In genomic region chr3:32229565-32229964, GRCh38 we compare ENCODE assay signal across 32 cellular contexts.
"Had no signal": no experiment of that assay in that cellular context is flagged by ENCODE, and none has a peak within 500 bp of the region (broad histone marks: within the 10 kb centered on the region; RNA-seq: fewer than 3 reads in every experiment).

No MANE protein-coding gene starts in this region.

- H3K4me3 Mint-ChIP-seq: activated CD4-positive, alpha-beta memory T cell treated with anti-CD3 and anti-CD28 coated beads, Interleukin-2, amount 10 ng/mL, durations not matched to agents 7 days and 5 days; activated naive CD8-positive, alpha-beta T cell treated with anti-CD3 and anti-CD28 coated beads for 36 hours; activated T-cell treated with anti-CD3 and anti-CD28 coated beads, Interleukin-2, amount 50 U/mL, for 72 hours; activated T-helper 17 cell treated with anti-CD3 and anti-CD28 coated beads, Interleukin-2, amount 50 U/mL, for 72 hours; central memory CD8-positive, alpha-beta T cell had no signal

- ATAC-seq: activated T-cell treated with anti-CD3 and anti-CD28 coated beads, Interleukin-2, amount 50 U/mL, for 72 hours; activated T-helper 17 cell treated with anti-CD3 and anti-CD28 coated beads, Interleukin-2, amount 50 U/mL, for 72 hours; Right ventricle myocardium inferior had no signal

- H3K27me3 Mint-ChIP-seq: activated naive CD8-positive, alpha-beta T cell treated with anti-CD3 and anti-CD28 coated beads for 36 hours; activated T-helper 17 cell treated with anti-CD3 and anti-CD28 coated beads, Interleukin-2, amount 50 U/mL, for 72 hours had no signal

- H3K36me3 Mint-ChIP-seq: activated naive CD8-positive, alpha-beta T cell treated with anti-CD3 and anti-CD28 coated beads for 36 hours had no signal

- DNase-seq: activated CD4-positive, alpha-beta memory T cell treated with anti-CD3 and anti-CD28 coated beads, Interleukin-2, amount 10 ng/mL, durations not matched to agents 7 days and 5 days; activated CD4-positive, alpha-beta T cell treated with anti-CD3 and anti-CD28 coated beads for 1 hour; activated CD4-positive, alpha-beta T cell treated with anti-CD3 and anti-CD28 coated beads for 48 hours; activated CD4-positive, CD25-positive, alpha-beta regulatory T cell; activated effector memory CD4-positive, alpha-beta T cell treated with anti-CD3 and anti-CD28 coated beads, Interleukin-2, amount 50 U/mL, for 16 hours; activated naive CD4-positive, alpha-beta T cell; activated naive CD4-positive, alpha-beta T cell treated with anti-CD3 and anti-CD28 coated beads, Interleukin-2, amount 50 U/mL, for 16 hours; activated naive CD8-positive, alpha-beta T cell treated with anti-CD3 and anti-CD28 coated beads for 36 hours; activated T-cell treated with anti-CD3 and anti-CD28 coated beads, Interleukin-2, amount 50 U/mL, for 1 hour; activated T-cell treated with anti-CD3 and anti-CD28 coated beads, Interleukin-2, amount 50 U/mL, for 72 hours; amniotic stem cell; aorta; brain microvascular endothelial cell; Karpas-422; KBM-7; NCI-H1048; NCI-H1436; NCI-H1694; NCI-H1930; NCI-H2081 treated with DMSO at 0.1 percent for 48 hours; NCI-H226; NCI-H446 treated with DMSO at 0.1 percent for 48 hours; NCI-H524 treated with DMSO at 0.1 percent for 48 hours; NK-92 treated with Interleukin-12 subunit alpha and Interleukin-12 subunit beta, amount 100 ng/mL, for 24 hours; PC-9; SW 1271; T-helper 1 cell; T-helper 2 cell; T-helper 9 cell had no signal

- H3K9me3 Mint-ChIP-seq: activated CD4-positive, alpha-beta memory T cell treated with anti-CD3 and anti-CD28 coated beads, Interleukin-2, amount 10 ng/mL, durations not matched to agents 7 days and 5 days; activated T-cell treated with anti-CD3 and anti-CD28 coated beads, Interleukin-2, amount 50 U/mL, for 72 hours; activated T-helper 17 cell treated with anti-CD3 and anti-CD28 coated beads, Interleukin-2, amount 50 U/mL, for 72 hours; central memory CD8-positive, alpha-beta T cell had no signal

- H3K27ac Mint-ChIP-seq: activated CD4-positive, alpha-beta memory T cell treated with anti-CD3 and anti-CD28 coated beads, Interleukin-2, amount 10 ng/mL, durations not matched to agents 7 days and 5 days; activated naive CD8-positive, alpha-beta T cell treated with anti-CD3 and anti-CD28 coated beads for 36 hours; activated T-cell treated with anti-CD3 and anti-CD28 coated beads, Interleukin-2, amount 50 U/mL, for 72 hours; activated T-helper 17 cell treated with anti-CD3 and anti-CD28 coated beads, Interleukin-2, amount 50 U/mL, for 72 hours had no signal

- H3K4me1 Mint-ChIP-seq: activated CD4-positive, alpha-beta memory T cell treated with anti-CD3 and anti-CD28 coated beads, Interleukin-2, amount 10 ng/mL, durations not matched to agents 7 days and 5 days; central memory CD8-positive, alpha-beta T cell had no signal
